Comparison of ENCODE assay signal across 8 cellular contexts in the genomic region with DNA sequence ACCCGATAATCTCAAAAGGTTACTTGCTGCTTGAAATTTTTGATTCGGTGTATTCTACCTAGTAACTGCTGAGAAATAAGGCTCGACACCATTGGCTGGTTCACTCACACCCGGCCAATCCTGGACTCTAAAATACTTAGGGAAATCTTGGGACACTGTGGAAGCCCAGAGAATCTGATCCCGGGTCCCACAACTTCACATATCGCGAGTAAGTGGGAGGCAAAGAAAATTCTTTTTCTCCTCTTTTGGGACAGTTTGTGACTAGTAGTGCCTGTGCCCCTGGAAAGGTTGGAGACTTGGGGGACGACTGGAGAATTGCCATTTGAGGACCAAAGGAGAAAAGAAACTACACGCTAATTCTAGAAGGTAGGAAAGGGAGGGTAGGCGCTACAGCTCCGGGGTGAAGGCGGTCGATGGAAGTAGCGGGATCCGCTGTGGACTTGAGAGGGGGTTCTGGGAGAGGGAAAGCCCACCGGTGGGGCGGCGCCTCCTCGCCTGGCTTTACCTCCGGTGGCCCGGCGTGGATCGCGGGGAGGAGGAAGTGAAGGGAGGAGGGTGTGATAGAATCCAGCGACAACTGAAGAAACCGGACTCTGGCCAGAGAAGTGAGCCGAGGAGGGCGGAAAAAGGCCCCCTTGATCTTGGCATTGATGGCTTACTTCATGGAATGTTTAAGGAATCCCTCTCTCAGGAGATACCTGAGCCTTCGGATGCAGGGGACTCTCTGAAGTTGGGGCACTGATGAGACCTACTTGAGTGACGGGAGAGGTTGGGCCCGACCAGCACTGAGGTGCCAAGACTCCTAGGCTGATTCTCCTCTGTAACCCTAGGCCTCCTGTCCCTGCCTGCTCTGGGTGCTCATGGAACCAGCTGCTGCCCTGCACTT. TPM values are rescaled to one million over a fixed set of nuclear protein-coding genes. Genes with fewer than 3 reads are reported as not detected.
A peak's percentile ranks its signal among the peaks of the same experiment; 100 is the strongest.
DNase-seq lines count a peak whose midpoint lies in the region; ATAC-seq, FAIRE-seq and TF ChIP-seq lines count a peak whose summit lies in the region.

No MANE protein-coding gene starts in this region.

- H3K27ac ChIP-seq in small intestine (ENCODE audit: low read depth in 1 of 2, low read length in 1 of 2), result peak overlapping the region; percentile 34 to 94

- peak; percentile 97 for FAIRE-seq in islet of Langerhans (lab: Jason Lieb, UNC)
- no peak for FAIRE-seq in small intestine (lab: Jason Lieb, UNC)

- H3K9me3 ChIP-seq in BE2C (no peaks in the 10 kb centered on the region), small intestine (ENCODE audit: control insufficient read depth, low read depth) (no peaks in the 10 kb centered on the region)

- H3K4me1 ChIP-seq in BE2C (peaks cover 5% of the 10 kb centered on the region; the same call in 1 of the 2 replicates), small intestine (ENCODE audit: control insufficient read depth in 2 of 2, insufficient read depth in 1 of 2, low read depth in 1 of 2, low read length in 1 of 2) (peaks cover 3 to 5% of the 10 kb centered on the region in 2 donors)

- ATAC-seq in GM19035 (IDR thresholded peaks at IDR 0.05; ENCODE audit: unreplicated experiment) (peak; percentile 91), HG03159 (IDR thresholded peaks at IDR 0.05; ENCODE audit: unreplicated experiment) (peak; percentile 90)

- peak; percentile 75 for DNase-seq in BE2C
- DNase-seq in NCI-H226, result peak; percentile 82
- peak; percentile 94 for DNase-seq in choroid plexus epithelial cell (ENCODE audit: low read depth)
- peak; percentile 93 for DNase-seq in small intestine

- H3K27me3 ChIP-seq in BE2C (no peaks in the 10 kb centered on the region), small intestine (ENCODE audit: control insufficient read depth in 2 of 2, insufficient read depth in 2 of 2, low read length in 2 of 2) (no peaks in the 10 kb centered on the region)

- H3K4me3 ChIP-seq in BE2C (ENCODE audit: low read depth, low read length) (peak overlapping the region; percentile 68), WI38 (ENCODE audit: low read depth, low read length) (peak overlapping the region; percentile 84), choroid plexus epithelial cell (ENCODE audit: low read depth, low read length) (peak overlapping the region; percentile 73), small intestine (ENCODE audit: low read depth in 1 of 2, low read length in 2 of 2) (peak overlapping the region; percentile 64 to 66)

- WGBS in small intestine, 3 donors, result 0 to 1% (median 1%) methylated on average over 28 to 31 of the region's 31 CpGs

- H3K36me3 ChIP-seq in BE2C, result no peaks in the 10 kb centered on the region
- no peaks in the 10 kb centered on the region for H3K36me3 ChIP-seq in small intestine (ENCODE audit: control insufficient read depth in 2 of 2, insufficient read depth in 2 of 2, low read length in 2 of 2)

- no peak for TF ChIP-seq CTCF in BE2C (IDR thresholded peaks at IDR 0.05; ENCODE audit: low read depth, low read length)
- no peak for TF ChIP-seq CTCF in WI38 (IDR thresholded peaks at IDR 0.05; ENCODE audit: low read depth, low read length)
- no peak for TF ChIP-seq CTCF in choroid plexus epithelial cell (conservative IDR thresholded peaks at IDR 0.05; ENCODE audit: low read depth, low read length)

RNA-seq across cellular contexts. Expression of a gene that starts 18.8 kb away (rescaled TPM):
- 2.4 TPM for polyA plus RNA-seq in BE2C (2012; ENCODE audit: insufficient read depth, insufficient read length, low read depth)
- 10 to 100 TPM in 2 of 3 donors, 1 to 10 TPM in 1; 8.9 to 19.6 (median 14.3) TPM for polyA plus RNA-seq in small intestine

RNA-seq across cellular contexts. Expression of a gene that starts 19.4 kb away (rescaled TPM):
- polyA plus RNA-seq in BE2C (2012; ENCODE audit: insufficient read depth, insufficient read length, low read depth), result 2.4 TPM
- polyA plus RNA-seq in small intestine, result 10 to 100 TPM in 2 of 3 donors, 1 to 10 TPM in 1; 9.2 to 18.5 (median 12.7) TPM

RNA-seq across cellular contexts. Expression of a gene that starts 36.3 kb away (rescaled TPM):
- polyA plus RNA-seq in BE2C (2012; ENCODE audit: insufficient read depth, insufficient read length, low read depth), result 31.1 TPM
- 10 to 100 TPM; 15.4 to 19.6 (median 17.2) TPM for polyA plus RNA-seq in small intestine

RNA-seq across cellular contexts. Expression of a gene that starts 38.6 kb away (rescaled TPM):
- 3.6 TPM for polyA plus RNA-seq in BE2C (2012; ENCODE audit: insufficient read depth, insufficient read length, low read depth)
- 1 to 10 TPM in 2 of 3 donors, under 1 TPM in 1; 0.89 to 6.4 (median 3.0) TPM for polyA plus RNA-seq in small intestine

RNA-seq across cellular contexts. Expression of a gene that starts 56.5 kb away (rescaled TPM):
- 4.9 TPM for polyA plus RNA-seq in BE2C (2012; ENCODE audit: insufficient read depth, insufficient read length, low read depth)
- 10 to 100 TPM; 17.7 to 37.1 (median 29.5) TPM for polyA plus RNA-seq in small intestine

Comparison
In these comparisons a context has a peak if more than half of its experiments do, and no peak if none do; other contexts are left out.
1. Peak in every context shown above with its lines: DNase-seq, ATAC-seq, H3K4me3 ChIP-seq and H3K27ac ChIP-seq.